8 cellular contexts compared by ENCODE assay signal in genomic region chr15:85443046-85443445, GRCh38.
DNase-seq lines count a peak whose midpoint lies in the region; ATAC-seq and TF ChIP-seq lines count a peak whose summit lies in the region.

No MANE protein-coding gene starts in this region.

- H3K4me3 Mint-ChIP-seq in nephron progenitor cell, result no peak overlapping the region

- H3K4me1 ChIP-seq in OCI-LY1 (ENCODE audit: insufficient read depth, low read length, severe bottlenecking), result peaks cover 54% of the 10 kb centered on the region

- H3F3A ChIP-seq in OCI-LY1 (ENCODE audit: insufficient read depth, low read length), result no peaks in the 10 kb centered on the region; the same call in 1 of the 2 replicates

- H3K36me3 ChIP-seq in OCI-LY1 (ENCODE audit: insufficient read depth, low read length), result no peaks in the 10 kb centered on the region

- peak overlapping the region; percentile 83 for H3K27ac ChIP-seq in OCI-LY1 (ENCODE audit: low read depth, low read length, poor library complexity, severe bottlenecking)

- peaks cover 68% of the 10 kb centered on the region for H3K79me2 ChIP-seq in OCI-LY1 (ENCODE audit: insufficient read depth, low read length)

- H3K4me2 ChIP-seq in OCI-LY1 (ENCODE audit: low read length), result peak overlapping the region; percentile 55

- peak overlapping the region; percentile 82 for H3K27ac Mint-ChIP-seq in nephron progenitor cell

- no peak for TF ChIP-seq CTCF in OCI-LY1 (IDR thresholded peaks at IDR 0.05; ENCODE audit: low read length)
- no peak for TF ChIP-seq CTCF in nephron progenitor cell (IDR thresholded peaks at IDR 0.05)

- no peaks in the 10 kb centered on the region for H3K9me3 ChIP-seq in OCI-LY1 (ENCODE audit: low read length)

- DNase-seq in nephron progenitor cell, result no peak
- DNase-seq in NCI-H748 (lab: John Stamatoyannopoulos, UW; ENCODE audit: unreplicated experiment), result no peak
- DNase-seq in GOT3 (lab: John Stamatoyannopoulos, UW), result no peak
- DNase-seq in mucosa of gallbladder (ENCODE audit: low spot score), result no peak

- H4K20me1 ChIP-seq in OCI-LY1 (ENCODE audit: insufficient read depth, low read length), result no peaks in the 10 kb centered on the region

- H3K27me3 ChIP-seq in OCI-LY1 (ENCODE audit: insufficient read depth, low read length), result no peaks in the 10 kb centered on the region

- no peaks in the 10 kb centered on the region for H3K9me2 ChIP-seq in OCI-LY1 (ENCODE audit: low read depth, low read length)

- no peaks in the 10 kb centered on the region for H3K27me3 Mint-ChIP-seq in nephron progenitor cell (ENCODE audit: low read depth, poor library complexity)

- H3K36me3 Mint-ChIP-seq in nephron progenitor cell (ENCODE audit: low read depth), result peaks cover 19% of the 10 kb centered on the region

- ATAC-seq in GM18907 (IDR thresholded peaks at IDR 0.05; ENCODE audit: unreplicated experiment), result peak; percentile 56
- ATAC-seq in HG02610 (IDR thresholded peaks at IDR 0.05; ENCODE audit: unreplicated experiment), result peak; percentile 63
- no peak for ATAC-seq in HG02588 (IDR thresholded peaks at IDR 0.05; ENCODE audit: unreplicated experiment)

- H3K9ac ChIP-seq in OCI-LY1 (ENCODE audit: low read length), result peak overlapping the region; percentile 26; the same call in 1 of the 2 replicates

- peaks cover 34% of the 10 kb centered on the region for H3K9me3 Mint-ChIP-seq in nephron progenitor cell

- H3K4me1 Mint-ChIP-seq in nephron progenitor cell, result peaks cover 35% of the 10 kb centered on the region

- no peak overlapping the region for H2AFZ ChIP-seq in OCI-LY1 (ENCODE audit: low read length)

- peak overlapping the region; percentile 21 for H3K4me3 ChIP-seq in OCI-LY1 (ENCODE audit: low read depth, low read length, poor library complexity, severe bottlenecking)
